In the genomic region with DNA sequence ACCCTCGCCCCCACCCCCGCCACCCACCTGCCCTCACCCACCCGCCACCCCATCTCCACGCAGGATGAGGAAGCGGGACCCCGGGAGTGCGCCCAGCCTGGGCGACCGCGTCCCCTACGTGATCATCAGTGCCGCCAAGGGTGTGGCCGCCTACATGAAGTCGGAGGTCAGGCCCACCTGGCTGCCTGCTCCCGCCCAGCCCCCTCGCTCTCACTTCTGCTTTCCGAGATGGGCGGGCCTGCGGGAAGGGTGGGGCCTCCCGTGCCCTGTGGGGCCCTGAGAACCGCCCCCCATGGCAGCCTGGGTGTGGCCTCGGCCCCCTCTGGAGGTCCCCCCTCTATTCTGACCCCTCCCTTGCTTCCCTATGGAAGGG, we compare ENCODE assay signal across 8 cellular contexts.
DNase-seq lines count a peak whose midpoint lies in the region; ATAC-seq and TF ChIP-seq lines count a peak whose summit lies in the region.

No MANE protein-coding gene starts in this region.

- DNase-seq in GM10266 (ENCODE audit: extremely low spot score) (peak; percentile 96), erythroblast (lab: John Stamatoyannopoulos, UW) (peak; percentile 48 to 56), GF-D8 (lab: John Stamatoyannopoulos, UW) (no peak), NCI-H2081 treated with DMSO at 0.1 percent for 48 hours (lab: John Stamatoyannopoulos, UW) (no peak), activated T-cell treated with anti-CD3 and anti-CD28 coated beads for 4 hours (no peak), iPS-NIHi7 (ENCODE audit: extremely low spot score) (no peak)

- TF ChIP-seq CTCF in GM10266 (IDR thresholded peaks at IDR 0.05; ENCODE audit: control insufficient read depth, insufficient read depth, low read depth, missing control alignments): no peak

- ATAC-seq in GM21447 (IDR thresholded peaks at IDR 0.05; ENCODE audit: unreplicated experiment): peak; percentile 39
- peak; percentile 43 for ATAC-seq in HG03521 (IDR thresholded peaks at IDR 0.05; ENCODE audit: unreplicated experiment)

- TF ChIP-seq POLR2A in erythroblast (IDR thresholded peaks at IDR 0.05; ENCODE audit: low read length): no peak

Comparison
In these comparisons a context has a peak if more than half of its experiments do, and no peak if none do; other contexts are left out.
1. DNase-seq: peak in GM10266 (single experiment) and erythroblast (2 of 2); none in GF-D8 (single experiment), NCI-H2081 treated with DMSO at 0.1 percent for 48 hours (single experiment), activated T-cell treated with anti-CD3 and anti-CD28 coated beads for 4 hours (single experiment) and iPS-NIHi7 (single experiment).